In the genomic region with DNA sequence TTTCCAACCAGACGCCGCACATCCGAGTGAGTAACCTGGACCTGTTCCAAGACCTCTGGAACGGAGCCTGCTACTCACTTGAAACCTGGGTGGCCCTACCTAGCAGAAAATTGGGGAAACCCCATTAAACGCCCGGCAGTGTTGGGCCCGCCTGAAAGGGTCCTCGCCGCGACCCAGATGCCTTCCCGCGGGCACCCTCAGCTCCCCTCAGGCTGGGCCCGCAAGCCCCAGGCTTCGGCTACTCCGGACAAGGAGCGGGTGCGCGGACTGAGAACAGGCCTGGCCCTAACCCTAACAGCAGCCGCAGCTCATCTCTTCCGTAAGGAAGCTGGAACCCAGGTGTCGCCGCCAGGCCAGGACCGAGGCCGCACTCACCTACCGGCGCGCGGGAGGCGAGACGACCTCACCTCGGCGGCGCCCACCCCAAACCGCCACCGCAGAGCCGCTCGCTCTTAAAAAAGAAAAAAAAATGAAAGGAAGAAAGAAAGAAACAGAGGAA, we compare ENCODE assay signal across 1 cellular context.
TF ChIP-seq lines count a peak whose summit lies in the region.

No MANE protein-coding gene starts in this region.

TF ChIP-seq in GM12878, 131 proteins besides CTCF, POLR2A, EP300 and RAD21 (continues in another document):
- TF ChIP-seq STAT1 (conservative IDR thresholded peaks at IDR 0.05) (0 out of 2 replicates have a peak, but pooled peaks have one; percentile 70), MXI1 (IDR thresholded peaks at IDR 0.05; ENCODE audit: low read depth, low read length) (peak; percentile 61), NR2C2 (IDR thresholded peaks at IDR 0.05; ENCODE audit: borderline replicate concordance, control insufficient read depth, insufficient read length, low read depth) (no peak), JUND (IDR thresholded peaks at IDR 0.05; ENCODE audit: low read depth, low read length) (no peak), RB1 (IDR thresholded peaks at IDR 0.05; ENCODE audit: borderline replicate concordance) (peak; percentile 54; the same call in 1 of the 2 replicates), LARP7 (IDR thresholded peaks at IDR 0.05) (peak; percentile 49; the same call in 1 of the 2 replicates), YY1 (IDR thresholded peaks at IDR 0.05; ENCODE audit: low read depth, low read length) (no peak), CHD2 (IDR thresholded peaks at IDR 0.05; ENCODE audit: borderline replicate concordance, low read depth, low read length) (no peak), NBN (IDR thresholded peaks at IDR 0.05) (peak; percentile 89; the same call in 1 of the 2 replicates), SMARCA5 (IDR thresholded peaks at IDR 0.05) (0 out of 2 replicates have a peak, but pooled peaks have one; percentile 23), ESRRA (IDR thresholded peaks at IDR 0.05; ENCODE audit: low read length) (no peak), ZNF207 (IDR thresholded peaks at IDR 0.05; ENCODE audit: borderline replicate concordance) (peak; percentile 66; the same call in 1 of the 2 replicates), FOXK2 (IDR thresholded peaks at IDR 0.05) (no peak), NRF1 (conservative IDR thresholded peaks at IDR 0.05; ENCODE audit: low read depth, low read length) (no peak), MEF2B (IDR thresholded peaks at IDR 0.05; ENCODE audit: partially characterized antibody, poor library complexity, severe bottlenecking) (no peak), PAX5 (IDR thresholded peaks at IDR 0.05; ENCODE audit: borderline replicate concordance, low read depth, low read length) (no peak), SMAD5 (IDR thresholded peaks at IDR 0.05; ENCODE audit: low read depth) (no peak), PML (IDR thresholded peaks at IDR 0.05; ENCODE audit: low read length) (0 out of 2 replicates have a peak, but pooled peaks have one; percentile 38), IKZF1 (conservative IDR thresholded peaks at IDR 0.05) (0 out of 2 replicates have a peak, but pooled peaks have one; percentile 30), NR2F1 (conservative IDR thresholded peaks at IDR 0.05) (peak; percentile 39; the same call in 1 of the 2 replicates), IRF4 (IDR thresholded peaks at IDR 0.05; ENCODE audit: low read depth, low read length) (no peak), TCF3 (IDR thresholded peaks at IDR 0.05; ENCODE audit: borderline replicate concordance, insufficient read depth, low read depth, low read length) (no peak), MTA3 (IDR thresholded peaks at IDR 0.05; ENCODE audit: borderline replicate concordance, low read length) (no peak), SMC3 (IDR thresholded peaks at IDR 0.05; ENCODE audit: borderline replicate concordance, low read length) (no peak), MYB (IDR thresholded peaks at IDR 0.05; ENCODE audit: borderline replicate concordance, low read depth, low read length) (no peak), ZNF24 (IDR thresholded peaks at IDR 0.05) (no peak), SREBF2 (IDR thresholded peaks at IDR 0.05; ENCODE audit: low read length) (no peak; the same call in 1 of the 2 replicates), EED (IDR thresholded peaks at IDR 0.05; ENCODE audit: low read depth) (no peak), IKZF2 (IDR thresholded peaks at IDR 0.05) (peak; percentile 10 to 14; a peak in 1 of 4 replicates), SREBF1 (IDR thresholded peaks at IDR 0.05; ENCODE audit: low read length) (0 out of 2 replicates have a peak, but pooled peaks have one; percentile 7), ZNF274 (IDR thresholded peaks at IDR 0.05; ENCODE audit: insufficient read depth, insufficient read length) (no peak), HDAC2 (IDR thresholded peaks at IDR 0.05) (no peak), RCOR1 (conservative IDR thresholded peaks at IDR 0.05; ENCODE audit: low read depth, low read length) (no peak), TCF12 (IDR thresholded peaks at IDR 0.05; ENCODE audit: low read depth, low read length) (no peak), ASH2L (IDR thresholded peaks at IDR 0.05; ENCODE audit: borderline replicate concordance, low read depth) (peak; percentile 92; the same call in 1 of the 2 replicates), TBL1XR1 (IDR thresholded peaks at IDR 0.05; ENCODE audit: low read depth, low read length) (no peak), STAT3 (IDR thresholded peaks at IDR 0.05; ENCODE audit: low read depth, low read length) (no peak)
- TF ChIP-seq, protein P1, sequence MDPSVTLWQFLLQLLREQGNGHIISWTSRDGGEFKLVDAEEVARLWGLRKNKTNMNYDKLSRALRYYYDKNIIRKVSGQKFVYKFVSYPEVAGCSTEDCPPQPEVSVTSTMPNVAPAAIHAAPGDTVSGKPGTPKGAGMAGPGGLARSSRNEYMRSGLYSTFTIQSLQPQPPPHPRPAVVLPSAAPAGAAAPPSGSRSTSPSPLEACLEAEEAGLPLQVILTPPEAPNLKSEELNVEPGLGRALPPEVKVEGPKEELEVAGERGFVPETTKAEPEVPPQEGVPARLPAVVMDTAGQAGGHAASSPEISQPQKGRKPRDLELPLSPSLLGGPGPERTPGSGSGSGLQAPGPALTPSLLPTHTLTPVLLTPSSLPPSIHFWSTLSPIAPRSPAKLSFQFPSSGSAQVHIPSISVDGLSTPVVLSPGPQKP (IDR thresholded peaks at IDR 0.05; ENCODE audit: low read depth, low read length), result no peak
- TF ChIP-seq, protein P2, sequence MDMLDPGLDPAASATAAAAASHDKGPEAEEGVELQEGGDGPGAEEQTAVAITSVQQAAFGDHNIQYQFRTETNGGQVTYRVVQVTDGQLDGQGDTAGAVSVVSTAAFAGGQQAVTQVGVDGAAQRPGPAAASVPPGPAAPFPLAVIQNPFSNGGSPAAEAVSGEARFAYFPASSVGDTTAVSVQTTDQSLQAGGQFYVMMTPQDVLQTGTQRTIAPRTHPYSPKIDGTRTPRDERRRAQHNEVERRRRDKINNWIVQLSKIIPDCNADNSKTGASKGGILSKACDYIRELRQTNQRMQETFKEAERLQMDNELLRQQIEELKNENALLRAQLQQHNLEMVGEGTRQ (IDR thresholded peaks at IDR 0.05; ENCODE audit: borderline replicate concordance, low read depth, low read length), result no peak
- TF ChIP-seq, protein P3, sequence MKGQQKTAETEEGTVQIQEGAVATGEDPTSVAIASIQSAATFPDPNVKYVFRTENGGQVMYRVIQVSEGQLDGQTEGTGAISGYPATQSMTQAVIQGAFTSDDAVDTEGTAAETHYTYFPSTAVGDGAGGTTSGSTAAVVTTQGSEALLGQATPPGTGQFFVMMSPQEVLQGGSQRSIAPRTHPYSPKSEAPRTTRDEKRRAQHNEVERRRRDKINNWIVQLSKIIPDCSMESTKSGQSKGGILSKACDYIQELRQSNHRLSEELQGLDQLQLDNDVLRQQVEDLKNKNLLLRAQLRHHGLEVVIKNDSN (IDR thresholded peaks at IDR 0.05; ENCODE audit: borderline replicate concordance, extremely low read length, insufficient read depth, low read depth, low read length), result no peak
- TF ChIP-seq, protein P4, sequence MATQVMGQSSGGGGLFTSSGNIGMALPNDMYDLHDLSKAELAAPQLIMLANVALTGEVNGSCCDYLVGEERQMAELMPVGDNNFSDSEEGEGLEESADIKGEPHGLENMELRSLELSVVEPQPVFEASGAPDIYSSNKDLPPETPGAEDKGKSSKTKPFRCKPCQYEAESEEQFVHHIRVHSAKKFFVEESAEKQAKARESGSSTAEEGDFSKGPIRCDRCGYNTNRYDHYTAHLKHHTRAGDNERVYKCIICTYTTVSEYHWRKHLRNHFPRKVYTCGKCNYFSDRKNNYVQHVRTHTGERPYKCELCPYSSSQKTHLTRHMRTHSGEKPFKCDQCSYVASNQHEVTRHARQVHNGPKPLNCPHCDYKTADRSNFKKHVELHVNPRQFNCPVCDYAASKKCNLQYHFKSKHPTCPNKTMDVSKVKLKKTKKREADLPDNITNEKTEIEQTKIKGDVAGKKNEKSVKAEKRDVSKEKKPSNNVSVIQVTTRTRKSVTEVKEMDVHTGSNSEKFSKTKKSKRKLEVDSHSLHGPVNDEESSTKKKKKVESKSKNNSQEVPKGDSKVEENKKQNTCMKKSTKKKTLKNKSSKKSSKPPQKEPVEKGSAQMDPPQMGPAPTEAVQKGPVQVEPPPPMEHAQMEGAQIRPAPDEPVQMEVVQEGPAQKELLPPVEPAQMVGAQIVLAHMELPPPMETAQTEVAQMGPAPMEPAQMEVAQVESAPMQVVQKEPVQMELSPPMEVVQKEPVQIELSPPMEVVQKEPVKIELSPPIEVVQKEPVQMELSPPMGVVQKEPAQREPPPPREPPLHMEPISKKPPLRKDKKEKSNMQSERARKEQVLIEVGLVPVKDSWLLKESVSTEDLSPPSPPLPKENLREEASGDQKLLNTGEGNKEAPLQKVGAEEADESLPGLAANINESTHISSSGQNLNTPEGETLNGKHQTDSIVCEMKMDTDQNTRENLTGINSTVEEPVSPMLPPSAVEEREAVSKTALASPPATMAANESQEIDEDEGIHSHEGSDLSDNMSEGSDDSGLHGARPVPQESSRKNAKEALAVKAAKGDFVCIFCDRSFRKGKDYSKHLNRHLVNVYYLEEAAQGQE (IDR thresholded peaks at IDR 0.05; ENCODE audit: low read depth, low read length), result no peak
- TF ChIP-seq, protein P5, sequence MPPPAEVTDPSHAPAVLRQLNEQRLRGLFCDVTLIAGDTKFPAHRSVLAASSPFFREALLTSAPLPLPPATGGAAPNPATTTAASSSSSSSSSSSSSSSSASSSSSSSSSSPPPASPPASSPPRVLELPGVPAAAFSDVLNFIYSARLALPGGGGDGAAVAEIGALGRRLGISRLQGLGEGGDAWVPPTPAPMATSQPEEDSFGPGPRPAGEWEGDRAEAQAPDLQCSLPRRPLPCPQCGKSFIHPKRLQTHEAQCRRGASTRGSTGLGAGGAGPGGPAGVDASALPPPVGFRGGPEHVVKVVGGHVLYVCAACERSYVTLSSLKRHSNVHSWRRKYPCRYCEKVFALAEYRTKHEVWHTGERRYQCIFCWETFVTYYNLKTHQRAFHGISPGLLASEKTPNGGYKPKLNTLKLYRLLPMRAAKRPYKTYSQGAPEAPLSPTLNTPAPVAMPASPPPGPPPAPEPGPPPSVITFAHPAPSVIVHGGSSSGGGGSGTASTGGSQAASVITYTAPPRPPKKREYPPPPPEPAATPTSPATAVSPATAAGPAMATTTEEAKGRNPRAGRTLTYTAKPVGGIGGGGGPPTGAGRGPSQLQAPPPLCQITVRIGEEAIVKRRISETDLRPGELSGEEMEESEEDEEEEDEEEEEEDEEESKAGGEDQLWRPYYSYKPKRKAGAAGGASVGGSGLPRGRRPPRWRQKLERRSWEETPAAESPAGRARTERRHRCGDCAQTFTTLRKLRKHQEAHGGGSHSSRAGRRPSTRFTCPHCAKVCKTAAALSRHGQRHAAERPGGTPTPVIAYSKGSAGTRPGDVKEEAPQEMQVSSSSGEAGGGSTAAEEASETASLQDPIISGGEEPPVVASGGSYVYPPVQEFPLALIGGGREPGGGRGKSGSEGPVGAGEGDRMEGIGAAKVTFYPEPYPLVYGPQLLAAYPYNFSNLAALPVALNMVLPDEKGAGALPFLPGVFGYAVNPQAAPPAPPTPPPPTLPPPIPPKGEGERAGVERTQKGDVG (CRISPR knock-in tag; IDR thresholded peaks at IDR 0.05), result no peak
- TF ChIP-seq, protein P6, sequence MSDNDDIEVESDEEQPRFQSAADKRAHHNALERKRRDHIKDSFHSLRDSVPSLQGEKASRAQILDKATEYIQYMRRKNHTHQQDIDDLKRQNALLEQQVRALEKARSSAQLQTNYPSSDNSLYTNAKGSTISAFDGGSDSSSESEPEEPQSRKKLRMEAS (IDR thresholded peaks at IDR 0.05; ENCODE audit: low read depth, low read length), result no peak
- TF ChIP-seq, protein P7, sequence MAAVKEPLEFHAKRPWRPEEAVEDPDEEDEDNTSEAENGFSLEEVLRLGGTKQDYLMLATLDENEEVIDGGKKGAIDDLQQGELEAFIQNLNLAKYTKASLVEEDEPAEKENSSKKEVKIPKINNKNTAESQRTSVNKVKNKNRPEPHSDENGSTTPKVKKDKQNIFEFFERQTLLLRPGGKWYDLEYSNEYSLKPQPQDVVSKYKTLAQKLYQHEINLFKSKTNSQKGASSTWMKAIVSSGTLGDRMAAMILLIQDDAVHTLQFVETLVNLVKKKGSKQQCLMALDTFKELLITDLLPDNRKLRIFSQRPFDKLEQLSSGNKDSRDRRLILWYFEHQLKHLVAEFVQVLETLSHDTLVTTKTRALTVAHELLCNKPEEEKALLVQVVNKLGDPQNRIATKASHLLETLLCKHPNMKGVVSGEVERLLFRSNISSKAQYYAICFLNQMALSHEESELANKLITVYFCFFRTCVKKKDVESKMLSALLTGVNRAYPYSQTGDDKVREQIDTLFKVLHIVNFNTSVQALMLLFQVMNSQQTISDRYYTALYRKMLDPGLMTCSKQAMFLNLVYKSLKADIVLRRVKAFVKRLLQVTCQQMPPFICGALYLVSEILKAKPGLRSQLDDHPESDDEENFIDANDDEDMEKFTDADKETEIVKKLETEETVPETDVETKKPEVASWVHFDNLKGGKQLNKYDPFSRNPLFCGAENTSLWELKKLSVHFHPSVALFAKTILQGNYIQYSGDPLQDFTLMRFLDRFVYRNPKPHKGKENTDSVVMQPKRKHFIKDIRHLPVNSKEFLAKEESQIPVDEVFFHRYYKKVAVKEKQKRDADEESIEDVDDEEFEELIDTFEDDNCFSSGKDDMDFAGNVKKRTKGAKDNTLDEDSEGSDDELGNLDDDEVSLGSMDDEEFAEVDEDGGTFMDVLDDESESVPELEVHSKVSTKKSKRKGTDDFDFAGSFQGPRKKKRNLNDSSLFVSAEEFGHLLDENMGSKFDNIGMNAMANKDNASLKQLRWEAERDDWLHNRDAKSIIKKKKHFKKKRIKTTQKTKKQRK (IDR thresholded peaks at IDR 0.05; ENCODE audit: low read depth, low read length), result no peak
- TF ChIP-seq, protein P8, sequence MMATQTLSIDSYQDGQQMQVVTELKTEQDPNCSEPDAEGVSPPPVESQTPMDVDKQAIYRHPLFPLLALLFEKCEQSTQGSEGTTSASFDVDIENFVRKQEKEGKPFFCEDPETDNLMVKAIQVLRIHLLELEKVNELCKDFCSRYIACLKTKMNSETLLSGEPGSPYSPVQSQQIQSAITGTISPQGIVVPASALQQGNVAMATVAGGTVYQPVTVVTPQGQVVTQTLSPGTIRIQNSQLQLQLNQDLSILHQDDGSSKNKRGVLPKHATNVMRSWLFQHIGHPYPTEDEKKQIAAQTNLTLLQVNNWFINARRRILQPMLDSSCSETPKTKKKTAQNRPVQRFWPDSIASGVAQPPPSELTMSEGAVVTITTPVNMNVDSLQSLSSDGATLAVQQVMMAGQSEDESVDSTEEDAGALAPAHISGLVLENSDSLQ (IDR thresholded peaks at IDR 0.05), result no peak
- TF ChIP-seq, protein P9, sequence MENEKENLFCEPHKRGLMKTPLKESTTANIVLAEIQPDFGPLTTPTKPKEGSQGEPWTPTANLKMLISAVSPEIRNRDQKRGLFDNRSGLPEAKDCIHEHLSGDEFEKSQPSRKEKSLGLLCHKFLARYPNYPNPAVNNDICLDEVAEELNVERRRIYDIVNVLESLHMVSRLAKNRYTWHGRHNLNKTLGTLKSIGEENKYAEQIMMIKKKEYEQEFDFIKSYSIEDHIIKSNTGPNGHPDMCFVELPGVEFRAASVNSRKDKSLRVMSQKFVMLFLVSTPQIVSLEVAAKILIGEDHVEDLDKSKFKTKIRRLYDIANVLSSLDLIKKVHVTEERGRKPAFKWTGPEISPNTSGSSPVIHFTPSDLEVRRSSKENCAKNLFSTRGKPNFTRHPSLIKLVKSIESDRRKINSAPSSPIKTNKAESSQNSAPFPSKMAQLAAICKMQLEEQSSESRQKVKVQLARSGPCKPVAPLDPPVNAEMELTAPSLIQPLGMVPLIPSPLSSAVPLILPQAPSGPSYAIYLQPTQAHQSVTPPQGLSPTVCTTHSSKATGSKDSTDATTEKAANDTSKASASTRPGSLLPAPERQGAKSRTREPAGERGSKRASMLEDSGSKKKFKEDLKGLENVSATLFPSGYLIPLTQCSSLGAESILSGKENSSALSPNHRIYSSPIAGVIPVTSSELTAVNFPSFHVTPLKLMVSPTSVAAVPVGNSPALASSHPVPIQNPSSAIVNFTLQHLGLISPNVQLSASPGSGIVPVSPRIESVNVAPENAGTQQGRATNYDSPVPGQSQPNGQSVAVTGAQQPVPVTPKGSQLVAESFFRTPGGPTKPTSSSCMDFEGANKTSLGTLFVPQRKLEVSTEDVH (IDR thresholded peaks at IDR 0.05; ENCODE audit: low read depth, partially characterized antibody), result no peak
